Comparison of ENCODE assay signal across 22 cellular contexts in the genomic region with DNA sequence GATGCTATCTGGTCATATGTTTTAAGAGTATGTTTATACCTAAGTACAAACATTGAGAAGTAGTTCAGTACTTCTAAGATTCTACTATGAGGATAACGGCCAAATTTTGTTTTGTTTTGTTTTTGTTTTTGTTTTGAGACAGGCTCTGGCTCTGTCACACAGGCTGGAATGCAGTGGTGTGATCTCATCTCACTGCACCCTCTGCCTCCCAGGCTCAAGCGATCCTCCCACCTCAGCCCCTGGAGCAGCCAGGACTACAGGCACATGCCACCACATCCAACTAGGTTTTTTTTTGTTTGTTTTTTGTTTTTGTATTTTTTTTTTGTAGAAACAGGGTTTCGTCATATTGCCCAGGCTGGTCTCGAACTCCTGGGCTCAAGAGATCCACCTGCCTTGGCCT. TPM values are rescaled to one million over a fixed set of nuclear protein-coding genes. Genes with fewer than 3 reads are reported as not detected.
"Had no signal": no experiment of that assay in that cellular context is flagged by ENCODE, and none has a peak within 500 bp of the region (broad histone marks: within the 10 kb centered on the region; RNA-seq: fewer than 3 reads in every experiment).

No MANE protein-coding gene starts in this region.

- ATAC-seq: activated CD8-positive, alpha-beta memory T cell treated with anti-CD3 and anti-CD28 coated beads, Interleukin-2, amount 10 ng/mL, durations not matched to agents 7 days and 5 days; body of pancreas had no signal

- H3K4me3 ChIP-seq: body of pancreas, Peyer's patch had no signal

- DNase-seq: activated CD4-positive, alpha-beta T cell treated with anti-CD3 and anti-CD28 coated beads for 48 hours; activated CD4-positive, alpha-beta T cell treated with anti-CD3 and anti-CD28 coated beads, Interleukin-2, amount 50 U/mL, for 4 hours; activated CD4-positive, CD25-positive, alpha-beta regulatory T cell treated with anti-CD3 and anti-CD28 coated beads, Interleukin-2, amount 50 U/mL, for 72 hours; activated CD8-positive, alpha-beta memory T cell treated with anti-CD3 and anti-CD28 coated beads, Interleukin-2, amount 10 ng/mL, durations not matched to agents 7 days and 5 days; activated effector memory CD4-positive, alpha-beta T cell treated with Interleukin-2 at 50 U/mL for 16 hours; activated naive CD4-positive, alpha-beta T cell; activated T-cell treated with anti-CD3 and anti-CD28 coated beads, Interleukin-2, amount 50 U/mL, for 24 hours; aorta; body of pancreas; Karpas-422; MM.1S; NCI-H1105 treated with DMSO at 0.1 percent for 48 hours; NCI-H1436 treated with DMSO at 0.1 percent for 48 hours; NCI-H187; NCI-H2081; NCI-H510A treated with DMSO at 0.1 percent for 48 hours; Peyer's patch; SHP77 had no signal

- H3K4me3 Mint-ChIP-seq: activated CD8-positive, alpha-beta memory T cell treated with anti-CD3 and anti-CD28 coated beads, Interleukin-2, amount 10 ng/mL, durations not matched to agents 7 days and 5 days; activated naive CD4-positive, alpha-beta T cell treated with anti-CD3 and anti-CD28 coated beads, Interleukin-2, amount 50 U/mL, for 24 hours; activated T-cell treated with anti-CD3 and anti-CD28 coated beads, Interleukin-2, amount 50 U/mL, for 24 hours; activated T-helper 1 cell treated with anti-CD3 and anti-CD28 coated beads, Interleukin-12 subunit alpha, Interleukin-12 subunit beta, Interleukin-2, Interleukin-4 antibody, amounts not matched to agents 30 ng/mL and 10 ng/mL and 1 ng/mL, durations not matched to agents 14 hours and 24 hours and 36 hours; T-helper 1 cell treated with Interleukin-12 subunit alpha and Interleukin-12 subunit beta and Interleukin-4 antibody, amounts not matched to agents 30 μg/mL and 1 μg/mL, for 36 hours had no signal

- H3K27ac ChIP-seq: body of pancreas, Peyer's patch, RWPE1 had no signal

- H3K4me1 Mint-ChIP-seq: activated CD8-positive, alpha-beta memory T cell treated with anti-CD3 and anti-CD28 coated beads, Interleukin-2, amount 10 ng/mL, durations not matched to agents 7 days and 5 days; activated naive CD4-positive, alpha-beta T cell treated with anti-CD3 and anti-CD28 coated beads, Interleukin-2, amount 50 U/mL, for 24 hours had no signal

- H3K27ac Mint-ChIP-seq: activated CD8-positive, alpha-beta memory T cell treated with anti-CD3 and anti-CD28 coated beads, Interleukin-2, amount 10 ng/mL, durations not matched to agents 7 days and 5 days; activated naive CD4-positive, alpha-beta T cell treated with anti-CD3 and anti-CD28 coated beads, Interleukin-2, amount 50 U/mL, for 24 hours; activated T-cell treated with anti-CD3 and anti-CD28 coated beads, Interleukin-2, amount 50 U/mL, for 24 hours; activated T-helper 1 cell treated with anti-CD3 and anti-CD28 coated beads, Interleukin-12 subunit alpha, Interleukin-12 subunit beta, Interleukin-2, Interleukin-4 antibody, amounts not matched to agents 30 ng/mL and 10 ng/mL and 1 ng/mL, durations not matched to agents 14 hours and 24 hours and 36 hours; T-helper 1 cell treated with Interleukin-12 subunit alpha and Interleukin-12 subunit beta and Interleukin-4 antibody, amounts not matched to agents 30 μg/mL and 1 μg/mL, for 36 hours had no signal

- H3K27me3 ChIP-seq: body of pancreas, Peyer's patch had no signal

- H3K36me3 Mint-ChIP-seq: activated CD8-positive, alpha-beta memory T cell treated with anti-CD3 and anti-CD28 coated beads, Interleukin-2, amount 10 ng/mL, durations not matched to agents 7 days and 5 days; activated naive CD4-positive, alpha-beta T cell treated with anti-CD3 and anti-CD28 coated beads, Interleukin-2, amount 50 U/mL, for 24 hours had no signal

- H3K9me3 ChIP-seq: body of pancreas, Peyer's patch had no signal

- H3K9me3 Mint-ChIP-seq: activated naive CD4-positive, alpha-beta T cell treated with anti-CD3 and anti-CD28 coated beads, Interleukin-2, amount 50 U/mL, for 24 hours; activated T-cell treated with anti-CD3 and anti-CD28 coated beads, Interleukin-2, amount 50 U/mL, for 24 hours; activated T-helper 1 cell treated with anti-CD3 and anti-CD28 coated beads, Interleukin-12 subunit alpha, Interleukin-12 subunit beta, Interleukin-2, Interleukin-4 antibody, amounts not matched to agents 30 ng/mL and 10 ng/mL and 1 ng/mL, durations not matched to agents 14 hours and 24 hours and 36 hours; T-helper 1 cell treated with Interleukin-12 subunit alpha and Interleukin-12 subunit beta and Interleukin-4 antibody, amounts not matched to agents 30 μg/mL and 1 μg/mL, for 36 hours had no signal

- H3K36me3 ChIP-seq: Peyer's patch had no signal

- H3K4me1 ChIP-seq: body of pancreas, Peyer's patch had no signal

RNA-seq across cellular contexts. Expression of a gene that starts 59.4 kb away (rescaled TPM):
- total RNA-seq: activated CD8-positive, alpha-beta memory T cell treated with anti-CD3 and anti-CD28 coated beads, Interleukin-2, amount 10 ng/mL, durations not matched to agents 7 days and 5 days; activated T-helper 1 cell treated with anti-CD3 and anti-CD28 coated beads, Interleukin-12 subunit alpha, Interleukin-12 subunit beta, Interleukin-2, Interleukin-4 antibody, amounts not matched to agents 30 ng/mL and 10 ng/mL and 1 ng/mL, durations not matched to agents 14 hours and 24 hours and 36 hours had no signal
